25 cellular contexts compared by ENCODE assay signal in the genomic region with DNA sequence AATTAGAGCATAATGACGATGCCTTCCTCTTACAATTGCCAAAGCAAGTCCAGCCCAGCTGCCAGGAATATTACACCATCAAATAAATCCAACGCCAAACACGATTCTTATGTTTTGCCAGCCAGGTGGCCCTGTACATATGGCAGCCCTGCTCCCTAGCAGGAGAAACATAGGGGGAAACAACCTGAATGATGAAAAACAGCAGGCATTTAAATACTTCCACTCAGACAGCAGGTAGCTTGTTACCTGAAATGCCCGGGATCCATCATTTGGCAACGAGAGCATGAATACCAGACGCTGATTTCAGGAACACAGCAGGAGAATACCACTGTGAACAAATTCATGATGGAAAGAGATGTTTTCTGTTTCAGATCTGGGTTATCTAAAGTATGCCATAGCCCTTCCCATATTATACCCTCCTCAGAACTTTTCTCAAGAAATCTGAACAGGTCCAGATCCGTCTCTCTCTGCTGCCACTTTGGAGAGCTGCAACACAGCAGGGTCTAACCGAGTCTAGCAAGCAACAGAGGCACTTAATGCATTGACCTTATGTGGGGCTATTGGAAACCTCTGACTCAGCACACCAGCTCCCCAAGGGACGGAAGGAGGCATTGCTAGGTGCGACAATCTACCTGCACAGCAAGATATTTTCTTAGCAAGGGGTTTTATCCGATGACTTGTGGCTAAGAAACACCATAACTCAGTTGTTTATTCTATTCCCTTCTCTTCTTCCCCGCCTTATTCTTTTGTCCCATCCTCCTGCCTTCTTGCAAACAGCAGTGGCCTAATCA.
DNase-seq lines count a peak whose midpoint lies in the region; ATAC-seq and TF ChIP-seq lines count a peak whose summit lies in the region.
"Had no signal": no experiment of that assay in that cellular context is flagged by ENCODE, and none has a peak within 500 bp of the region (broad histone marks: within the 10 kb centered on the region; RNA-seq: fewer than 3 reads in every experiment).

No MANE protein-coding gene starts in this region.

- no peaks in the 10 kb centered on the region for H3K9me3 ChIP-seq in neural cell (ENCODE audit: low read length)
- H3K9me3 ChIP-seq: Caco-2, left lung, prostate gland, upper lobe of left lung had no signal

- no peak overlapping the region for H3K27ac ChIP-seq in neural cell (ENCODE audit: low read length)
- H3K27ac ChIP-seq: cardiac muscle cell, dorsolateral prefrontal cortex, left lung, PC-9, prostate gland, upper lobe of left lung had no signal

- H3K4me3 ChIP-seq in neural cell (ENCODE audit: low read length), result no peak overlapping the region
- H3K4me3 ChIP-seq: cardiac muscle cell, dorsolateral prefrontal cortex, left lung, PC-9, prostate gland, upper lobe of left lung had no signal

- H3K9ac ChIP-seq in neural cell (ENCODE audit: low read length), result no peak overlapping the region

- no peaks in the 10 kb centered on the region for H3K79me2 ChIP-seq in neural cell (replicated peaks; ENCODE audit: insufficient read depth, low read length)

- H3K9me2 ChIP-seq in neural cell (ENCODE audit: insufficient read depth, low read length), result no peaks in the 10 kb centered on the region

- ATAC-seq in HG02970 (IDR thresholded peaks at IDR 0.05; ENCODE audit: low FRiP score, unreplicated experiment) (no peak), HG03460 (IDR thresholded peaks at IDR 0.05; ENCODE audit: unreplicated experiment) (no peak)
- ATAC-seq: left lung; stimulated activated naive CD8-positive, alpha-beta T cell treated with anti-CD3 and anti-CD28 coated beads, Interleukin-15, amount 100 ng/mL, for 72 hours had no signal

- no peaks in the 10 kb centered on the region for H3F3A ChIP-seq in neural cell (ENCODE audit: insufficient read depth, low read length, poor library complexity, severe bottlenecking)

- no peak overlapping the region for H3K4me2 ChIP-seq in neural cell (ENCODE audit: low read length)
- H3K4me2 ChIP-seq: PC-9 had no signal

- peak; percentile 37 for TF ChIP-seq CTCF in neural cell (IDR thresholded peaks at IDR 0.05; ENCODE audit: poor library complexity, severe bottlenecking)

- DNase-seq in DMS53 (lab: John Stamatoyannopoulos, UW) (peak; percentile 24), DMS53 treated with DMSO at 0.1 percent for 48 hours (lab: John Stamatoyannopoulos, UW; ENCODE audit: unreplicated experiment) (no peak), NCI-H146 (lab: John Stamatoyannopoulos, UW) (peak; percentile 40), cerebellar nuclear complex (lab: John Stamatoyannopoulos, UW) (peak; percentile 58 to 80)
- DNase-seq in activated CD8-positive, alpha-beta memory T cell treated with anti-CD3 and anti-CD28 coated beads, Interleukin-2, amount 50 U/mL, for 4 hours, result no peak
- DNase-seq: activated CD4-positive, alpha-beta T cell treated with anti-CD3 and anti-CD28 coated beads, Interleukin-2, amount 50 U/mL, for 1 hour; amygdala; erythroblast; foreskin melanocyte; left lung; NCI-H2029; NCI-H524 treated with DMSO at 0.1 percent for 48 hours; nephron progenitor cell; PC-9; small intestine; stimulated activated CD4-positive, alpha-beta T cell treated with anti-CD3 and anti-CD28 coated beads, Interleukin-2, amount 100 ng/mL, for 48 hours; stimulated activated naive CD8-positive, alpha-beta T cell treated with anti-CD3 and anti-CD28 coated beads, Interleukin-15, amount 100 ng/mL, for 72 hours; upper lobe of left lung had no signal

- H3K27me3 ChIP-seq in neural cell (ENCODE audit: insufficient read depth, low read depth, low read length), result no peaks in the 10 kb centered on the region
- H3K27me3 ChIP-seq: cardiac muscle cell, left lung, upper lobe of left lung had no signal

- H4K20me1 ChIP-seq in neural cell (ENCODE audit: insufficient read depth), result no peaks in the 10 kb centered on the region

- H3K36me3 ChIP-seq in neural cell (ENCODE audit: insufficient read depth, low read length), result no peaks in the 10 kb centered on the region
- H3K36me3 ChIP-seq: cardiac muscle cell, left lung, prostate gland, upper lobe of left lung had no signal

- H2AFZ ChIP-seq in neural cell (ENCODE audit: low read depth, low read length), result no peak overlapping the region
- H2AFZ ChIP-seq: PC-9 had no signal

- TF ChIP-seq EP300 in neural cell (conservative IDR thresholded peaks at IDR 0.05; ENCODE audit: poor library complexity, severe bottlenecking), result no peak

- TF ChIP-seq RAD21 in neural cell (conservative IDR thresholded peaks at IDR 0.05), result peak; percentile 17

TF ChIP-seq in neural cell, 6 proteins besides CTCF, POLR2A, EP300 and RAD21:
- TF ChIP-seq TAF1 (IDR thresholded peaks at IDR 0.05; ENCODE audit: low read depth) (no peak), SMC3 (conservative IDR thresholded peaks at IDR 0.05; ENCODE audit: poor library complexity) (no peak)

Comparison
In these comparisons a context has a peak if more than half of its experiments do, and no peak if none do; other contexts are left out.
1. DNase-seq: peak in DMS53 (single experiment), NCI-H146 (single experiment) and cerebellar nuclear complex (2 of 2); none in DMS53 treated with DMSO at 0.1 percent for 48 hours (single experiment) and activated CD8-positive, alpha-beta memory T cell treated with anti-CD3 and anti-CD28 coated beads, Interleukin-2, amount 50 U/mL, for 4 hours (single experiment).